In the genomic region with DNA sequence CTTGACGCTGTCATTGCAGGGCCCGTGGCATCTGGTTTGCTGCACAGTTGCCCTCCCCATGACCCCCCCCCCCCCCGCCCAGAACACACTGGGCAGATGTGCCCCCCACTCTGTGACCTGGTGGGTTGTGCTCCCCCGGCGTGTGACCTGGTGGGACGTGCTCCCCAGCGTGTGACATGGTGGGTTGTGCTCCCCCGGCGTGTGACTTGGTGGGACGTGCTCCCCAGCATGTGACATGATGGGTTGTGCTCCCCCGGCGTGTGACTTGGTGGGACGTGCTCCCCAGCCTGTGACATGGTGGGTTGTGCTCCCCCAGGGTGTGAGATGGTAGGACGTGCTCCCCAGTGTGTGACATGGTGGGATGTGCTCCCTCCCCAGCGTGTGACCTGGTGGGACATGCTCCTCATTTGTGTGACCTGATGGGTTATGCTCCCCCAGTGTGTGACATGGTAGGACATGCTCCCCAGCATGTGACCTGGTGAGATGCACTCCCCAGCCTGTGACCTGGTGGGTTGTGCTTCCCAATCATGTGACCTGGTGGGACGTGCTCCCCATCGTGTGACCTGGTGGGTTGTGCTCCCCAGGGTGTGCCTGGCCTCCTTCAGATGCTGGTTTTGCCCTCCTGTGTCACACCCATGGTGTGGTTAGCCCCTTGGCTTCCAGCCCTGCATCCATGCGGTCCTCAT, we compare ENCODE assay signal across 16 cellular contexts.
"Had no signal": no experiment of that assay in that cellular context is flagged by ENCODE, and none has a peak within 500 bp of the region (broad histone marks: within the 10 kb centered on the region; RNA-seq: fewer than 3 reads in every experiment).

No MANE protein-coding gene starts in this region.

- DNase-seq: activated CD4-positive, alpha-beta memory T cell treated with anti-CD3 and anti-CD28 coated beads, Interleukin-2, amount 10 ng/mL, durations not matched to agents 7 days and 5 days; activated CD4-positive, alpha-beta T cell treated with anti-CD3 and anti-CD28 coated beads for 36 hours; activated gamma-delta T cell; activated T-cell treated with anti-CD3 and anti-CD28 coated beads, Interleukin-2, amount 50 U/mL, for 48 hours; amniotic stem cell; dermis blood vessel endothelial cell; foreskin melanocyte; pancreas; stimulated activated CD4-positive, alpha-beta T cell treated with anti-CD3 and anti-CD28 coated beads, Interleukin-12 subunit alpha, Interleukin-12 subunit beta, amount 100 ng/mL, for 4 hours; stimulated activated CD4-positive, alpha-beta T cell treated with anti-CD3 and anti-CD28 coated beads, Interleukin-2, amount 100 ng/mL, for 24 hours; T-helper 17 cell; thyroid gland; WERI-Rb-1 had no signal

- H3K4me3 Mint-ChIP-seq: activated CD4-positive, alpha-beta memory T cell treated with anti-CD3 and anti-CD28 coated beads, Interleukin-2, amount 10 ng/mL, durations not matched to agents 7 days and 5 days; activated CD4-positive, alpha-beta T cell treated with anti-CD3 and anti-CD28 coated beads for 36 hours; stimulated activated memory B cell treated with anti-CD40 and anti-IgM and Interleukin-4, amounts not matched to agents 10 μg/mL and 1 μg/mL and 100 μg/mL, for 72 hours; T-helper 17 cell had no signal

- H3K27me3 ChIP-seq: pancreas, thyroid gland, vagina had no signal

- H3K9me3 Mint-ChIP-seq: activated CD4-positive, alpha-beta memory T cell treated with anti-CD3 and anti-CD28 coated beads, Interleukin-2, amount 10 ng/mL, durations not matched to agents 7 days and 5 days; activated naive CD4-positive, alpha-beta T cell treated with anti-CD3 and anti-CD28 coated beads, Interleukin-2, amount 50 U/mL, for 72 hours; stimulated activated memory B cell treated with anti-CD40 and anti-IgM and Interleukin-4, amounts not matched to agents 10 μg/mL and 1 μg/mL and 100 μg/mL, for 72 hours had no signal

- H3K4me3 ChIP-seq: pancreas, thyroid gland, vagina had no signal

- H3K4me1 ChIP-seq: pancreas had no signal

- H3K27ac Mint-ChIP-seq: activated CD4-positive, alpha-beta memory T cell treated with anti-CD3 and anti-CD28 coated beads, Interleukin-2, amount 10 ng/mL, durations not matched to agents 7 days and 5 days; activated CD4-positive, alpha-beta T cell treated with anti-CD3 and anti-CD28 coated beads for 36 hours; activated naive CD4-positive, alpha-beta T cell treated with anti-CD3 and anti-CD28 coated beads, Interleukin-2, amount 50 U/mL, for 72 hours; stimulated activated memory B cell treated with anti-CD40 and anti-IgM and Interleukin-4, amounts not matched to agents 10 μg/mL and 1 μg/mL and 100 μg/mL, for 72 hours; T-helper 17 cell had no signal

- H3K27me3 Mint-ChIP-seq: activated CD4-positive, alpha-beta memory T cell treated with anti-CD3 and anti-CD28 coated beads, Interleukin-2, amount 10 ng/mL, durations not matched to agents 7 days and 5 days; activated CD4-positive, alpha-beta T cell treated with anti-CD3 and anti-CD28 coated beads for 36 hours; T-helper 17 cell had no signal

- H3K36me3 ChIP-seq: pancreas, thyroid gland, vagina had no signal

- H3K4me1 Mint-ChIP-seq: activated CD4-positive, alpha-beta memory T cell treated with anti-CD3 and anti-CD28 coated beads, Interleukin-2, amount 10 ng/mL, durations not matched to agents 7 days and 5 days; activated CD4-positive, alpha-beta T cell treated with anti-CD3 and anti-CD28 coated beads for 36 hours; stimulated activated memory B cell treated with anti-CD40 and anti-IgM and Interleukin-4, amounts not matched to agents 10 μg/mL and 1 μg/mL and 100 μg/mL, for 72 hours had no signal

- ATAC-seq: activated CD4-positive, alpha-beta T cell treated with anti-CD3 and anti-CD28 coated beads for 36 hours; activated naive CD4-positive, alpha-beta T cell treated with anti-CD3 and anti-CD28 coated beads, Interleukin-2, amount 50 U/mL, for 72 hours; pancreas; stimulated activated memory B cell treated with anti-CD40 and anti-IgM and Interleukin-4, amounts not matched to agents 10 μg/mL and 1 μg/mL and 100 μg/mL, for 72 hours; T-helper 17 cell had no signal

- H3K27ac ChIP-seq: pancreas, thyroid gland, vagina, WERI-Rb-1 had no signal

- H3K9me3 ChIP-seq: pancreas, thyroid gland, vagina had no signal

- H3K36me3 Mint-ChIP-seq: activated naive CD4-positive, alpha-beta T cell treated with anti-CD3 and anti-CD28 coated beads, Interleukin-2, amount 50 U/mL, for 72 hours; stimulated activated memory B cell treated with anti-CD40 and anti-IgM and Interleukin-4, amounts not matched to agents 10 μg/mL and 1 μg/mL and 100 μg/mL, for 72 hours had no signal
